ENCODE assay signal across 19 cellular contexts in genomic region chr10:96683710-96684109, GRCh38. TPM values are rescaled to one million over a fixed set of nuclear protein-coding genes. Genes with fewer than 3 reads are reported as not detected.
DNase-seq lines count a peak whose midpoint lies in the region; ATAC-seq, FAIRE-seq and TF ChIP-seq lines count a peak whose summit lies in the region.
"Had no signal": no experiment of that assay in that cellular context is flagged by ENCODE, and none has a peak within 500 bp of the region (broad histone marks: within the 10 kb centered on the region; RNA-seq: fewer than 3 reads in every experiment).

No MANE protein-coding gene starts in this region.

- no peaks in the 10 kb centered on the region for H3K36me3 ChIP-seq in astrocyte (ENCODE audit: insufficient read depth, low read length)
- H3K36me3 ChIP-seq in neutrophil: no peaks in the 10 kb centered on the region

- H3K4me1 ChIP-seq in astrocyte (ENCODE audit: insufficient read depth, low read length) (no peaks in the 10 kb centered on the region), neutrophil (ENCODE audit: control insufficient read depth in 1 of 2, insufficient read depth in 1 of 2, low read depth in 1 of 2, low read length in 1 of 2) (peaks cover 60 to 62% of the 10 kb centered on the region in 2 experiments)

- TF ChIP-seq CTCF in HFFc6 (IDR thresholded peaks at IDR 0.05): no peak
- TF ChIP-seq CTCF in astrocyte (IDR thresholded peaks at IDR 0.05; ENCODE audit: insufficient read depth, low read depth, low read length): no peak
- TF ChIP-seq CTCF in neutrophil (IDR thresholded peaks at IDR 0.05): no peak

- no peaks in the 10 kb centered on the region for H4K20me1 ChIP-seq in astrocyte (ENCODE audit: insufficient read depth, low read length)

- FAIRE-seq in astrocyte (lab: Jason Lieb, UNC): no peak
- FAIRE-seq: GM18507, H1, RCC 7860 had no signal

- no peak overlapping the region for H3K27ac ChIP-seq in astrocyte (ENCODE audit: low read depth, low read length)
- peak overlapping the region; percentile 81 for H3K27ac ChIP-seq in neutrophil

- peak overlapping the region; percentile 30 for H3K4me2 ChIP-seq in astrocyte (ENCODE audit: low read length)

- H3K27me3 Mint-ChIP-seq in HFFc6 (ENCODE audit: insufficient read depth) (peaks cover 17% of the 10 kb centered on the region), astrocyte (ENCODE audit: low read depth, unreplicated experiment) (peaks cover 3% of the 10 kb centered on the region)
- H3K27me3 Mint-ChIP-seq in T-helper 2 cell treated with Interferon-gamma antibody and Interleukin-4, amounts not matched to agents 5 μg/mL and 100 μg/mL, for 36 hours (ENCODE audit: low read depth): peaks cover 11% of the 10 kb centered on the region

- no peaks in the 10 kb centered on the region; the same call in 1 of the 2 replicates for H3K9me3 Mint-ChIP-seq in HFFc6
- no peaks in the 10 kb centered on the region for H3K9me3 Mint-ChIP-seq in astrocyte (ENCODE audit: unreplicated experiment)
- H3K9me3 Mint-ChIP-seq in T-helper 2 cell treated with Interferon-gamma antibody and Interleukin-4, amounts not matched to agents 5 μg/mL and 100 μg/mL, for 36 hours: no peaks in the 10 kb centered on the region

- H2AFZ ChIP-seq in astrocyte (ENCODE audit: low read depth, low read length): no peak overlapping the region

- H3K79me2 ChIP-seq in astrocyte (ENCODE audit: insufficient read depth, low read length): no peaks in the 10 kb centered on the region

- H3K27ac Mint-ChIP-seq in HFFc6 (peak overlapping the region; percentile 47; the same call in 1 of the 2 replicates), astrocyte (ENCODE audit: unreplicated experiment) (peak overlapping the region; percentile 43)
- no peak overlapping the region for H3K27ac Mint-ChIP-seq in T-helper 2 cell treated with Interferon-gamma antibody and Interleukin-4, amounts not matched to agents 5 μg/mL and 100 μg/mL, for 36 hours

- H3K36me3 Mint-ChIP-seq in HFFc6 (ENCODE audit: low read depth): peaks cover 10% of the 10 kb centered on the region; the same call in 1 of the 2 replicates
- H3K36me3 Mint-ChIP-seq in astrocyte (ENCODE audit: low read depth, unreplicated experiment): no peaks in the 10 kb centered on the region
- no peaks in the 10 kb centered on the region for H3K36me3 Mint-ChIP-seq in T-helper 2 cell treated with Interferon-gamma antibody and Interleukin-4, amounts not matched to agents 5 μg/mL and 100 μg/mL, for 36 hours (ENCODE audit: low read depth)

- H3K4me3 ChIP-seq in astrocyte (ENCODE audit: insufficient read depth, low read depth, low read length): no peak overlapping the region
- no peak overlapping the region for H3K4me3 ChIP-seq in neutrophil (ENCODE audit: low read depth in 1 of 2, low read length in 1 of 2)

- no peaks in the 10 kb centered on the region for H3K9me3 ChIP-seq in astrocyte (ENCODE audit: insufficient read depth, low read depth, low read length)
- H3K9me3 ChIP-seq in neutrophil: no peaks in the 10 kb centered on the region

- no peak for ATAC-seq in GM21447 (IDR thresholded peaks at IDR 0.05; ENCODE audit: unreplicated experiment)
- ATAC-seq in HG02840 (IDR thresholded peaks at IDR 0.05; ENCODE audit: low FRiP score, unreplicated experiment): no peak
- ATAC-seq: Right ventricle myocardium inferior had no signal

- H3K4me3 Mint-ChIP-seq in HFFc6 (peak overlapping the region; percentile 11; the same call in 1 of the 2 replicates), astrocyte (ENCODE audit: unreplicated experiment) (no peak overlapping the region)
- no peak overlapping the region for H3K4me3 Mint-ChIP-seq in T-helper 2 cell treated with Interferon-gamma antibody and Interleukin-4, amounts not matched to agents 5 μg/mL and 100 μg/mL, for 36 hours

- no peak overlapping the region for H3K9ac ChIP-seq in astrocyte (ENCODE audit: low read length)

- DNase-seq in EH (ENCODE audit: low read depth) (peak; percentile 19), HFFc6 (no peak), astrocyte (ENCODE audit: low read depth) (no peak), D341Med (ENCODE audit: low spot score) (no peak)
- DNase-seq in T-helper 2 cell treated with Interferon-gamma antibody and Interleukin-4, amounts not matched to agents 5 μg/mL and 100 μg/mL, for 36 hours (ENCODE audit: low spot score): no peak
- DNase-seq: DMS 273 treated with DMSO at 0.1 percent for 48 hours, DND-41, GF-D8, KBM-7, NCI-H1436, NCI-H1930, NCI-H526 had no signal

- peaks cover 28% of the 10 kb centered on the region for H3K4me1 Mint-ChIP-seq in HFFc6 (ENCODE audit: low read depth)
- H3K4me1 Mint-ChIP-seq in astrocyte (ENCODE audit: low read depth, unreplicated experiment): peaks cover 7% of the 10 kb centered on the region
- H3K4me1 Mint-ChIP-seq in T-helper 2 cell treated with Interferon-gamma antibody and Interleukin-4, amounts not matched to agents 5 μg/mL and 100 μg/mL, for 36 hours (ENCODE audit: low read depth): peaks cover 17% of the 10 kb centered on the region

- H3K27me3 ChIP-seq in astrocyte (ENCODE audit: insufficient read depth, low read length): no peaks in the 10 kb centered on the region
- no peaks in the 10 kb centered on the region for H3K27me3 ChIP-seq in neutrophil

RNA-seq across cellular contexts. Expression of gene PIK3AP1, which starts 36.6 kb away (rescaled TPM):
- total RNA-seq in HFFc6 (2021; fragmentation: NEBNext Ultra II Directional; extraction: Animal tissue kit (Norgen Biotek cat#: 25700)): under 1 TPM in 3 of 6 experiments, not detected in 3; 0.05 TPM
- 6.7 and 9.3 TPM in 2 replicates for total RNA-seq in astrocyte
